Comparison of ENCODE assay signal across 37 cellular contexts in genomic region chr3:39896184-39896583, GRCh38.
"Had no signal": no experiment of that assay in that cellular context is flagged by ENCODE, and none has a peak within 500 bp of the region (broad histone marks: within the 10 kb centered on the region; RNA-seq: fewer than 3 reads in every experiment).

No MANE protein-coding gene starts in this region.

- H3K4me3 ChIP-seq: PC-9 had no signal

- H3K4me1 Mint-ChIP-seq: activated B cell treated with CpG ODN at 0.5 μM for 24 hours; activated naive CD4-positive, alpha-beta T cell treated with anti-CD3 and anti-CD28 coated beads, Interleukin-2, amount 10 ng/mL, durations not matched to agents 7 days and 5 days; activated naive CD8-positive, alpha-beta T cell treated with anti-CD3 and anti-CD28 coated beads, Interleukin-2, amount 50 U/mL, for 24 hours; brain had no signal

- H3K9me3 Mint-ChIP-seq: activated B cell treated with CpG ODN at 0.5 μM for 24 hours; activated CD4-positive, alpha-beta memory T cell treated with anti-CD3 and anti-CD28 coated beads for 36 hours; activated naive CD4-positive, alpha-beta T cell treated with anti-CD3 and anti-CD28 coated beads, Interleukin-2, amount 10 ng/mL, durations not matched to agents 7 days and 5 days; activated naive CD8-positive, alpha-beta T cell treated with anti-CD3 and anti-CD28 coated beads, Interleukin-2, amount 50 U/mL, for 24 hours; activated T-cell treated with anti-CD3 and anti-CD28 coated beads, Interleukin-2, amount 50 U/mL, for 4 hours; activated T-helper 1 cell treated with anti-CD3 and anti-CD28 coated beads, Interleukin-12 subunit alpha, Interleukin-12 subunit beta, Interleukin-2, Interleukin-4 antibody, amounts not matched to agents 30 ng/mL and 10 ng/mL and 1 ng/mL, durations not matched to agents 14 hours and 24 hours and 36 hours had no signal

- H3K36me3 Mint-ChIP-seq: activated CD4-positive, alpha-beta memory T cell treated with anti-CD3 and anti-CD28 coated beads for 36 hours; activated naive CD4-positive, alpha-beta T cell treated with anti-CD3 and anti-CD28 coated beads, Interleukin-2, amount 10 ng/mL, durations not matched to agents 7 days and 5 days; activated naive CD8-positive, alpha-beta T cell; brain had no signal

- H3K27ac Mint-ChIP-seq: activated B cell treated with CpG ODN at 0.5 μM for 24 hours; activated CD4-positive, alpha-beta memory T cell treated with anti-CD3 and anti-CD28 coated beads for 36 hours; activated naive CD4-positive, alpha-beta T cell treated with anti-CD3 and anti-CD28 coated beads, Interleukin-2, amount 10 ng/mL, durations not matched to agents 7 days and 5 days; activated naive CD8-positive, alpha-beta T cell; activated naive CD8-positive, alpha-beta T cell treated with anti-CD3 and anti-CD28 coated beads, Interleukin-2, amount 50 U/mL, for 24 hours; activated T-helper 1 cell treated with anti-CD3 and anti-CD28 coated beads, Interleukin-12 subunit alpha, Interleukin-12 subunit beta, Interleukin-2, Interleukin-4 antibody, amounts not matched to agents 30 ng/mL and 10 ng/mL and 1 ng/mL, durations not matched to agents 14 hours and 24 hours and 36 hours; brain had no signal

- ATAC-seq: activated naive CD8-positive, alpha-beta T cell treated with anti-CD3 and anti-CD28 coated beads, Interleukin-2, amount 50 U/mL, for 24 hours; activated T-cell treated with anti-CD3 and anti-CD28 coated beads, Interleukin-2, amount 50 U/mL, for 4 hours; Right ventricle myocardium inferior; SK-N-SH treated with all-trans-retinoic acid at 6 μM for 48 hours had no signal

- H3K27me3 Mint-ChIP-seq: activated B cell treated with CpG ODN at 0.5 μM for 24 hours; activated CD4-positive, alpha-beta memory T cell treated with anti-CD3 and anti-CD28 coated beads for 36 hours; activated naive CD4-positive, alpha-beta T cell treated with anti-CD3 and anti-CD28 coated beads, Interleukin-2, amount 10 ng/mL, durations not matched to agents 7 days and 5 days; activated naive CD8-positive, alpha-beta T cell treated with anti-CD3 and anti-CD28 coated beads, Interleukin-2, amount 50 U/mL, for 24 hours; brain had no signal

- H3K27ac ChIP-seq: PC-9, RWPE1, VCaP had no signal

- DNase-seq: activated B cell treated with CpG ODN at 0.5 μM for 24 hours; activated CD4-positive, alpha-beta memory T cell treated with anti-CD3 and anti-CD28 coated beads for 36 hours; activated CD4-positive, alpha-beta T cell treated with anti-CD3 and anti-CD28 coated beads for 4 hours; activated CD4-positive, alpha-beta T cell treated with anti-CD3 and anti-CD28 coated beads, Interleukin-2, amount 50 U/mL, for 1 hour; activated CD4-positive, CD25-positive, alpha-beta regulatory T cell treated with anti-CD3 and anti-CD28 coated beads, Interleukin-2, amount 50 U/mL, for 72 hours; activated CD8-positive, alpha-beta memory T cell treated with anti-CD3 and anti-CD28 coated beads, Interleukin-2, amount 50 U/mL, for 4 hours; activated gamma-delta T cell treated with Interleukin-2 at 50 U/mL for 16 hours; activated naive CD4-positive, alpha-beta T cell treated with anti-CD3 and anti-CD28 coated beads, Interleukin-2, amount 10 ng/mL, durations not matched to agents 7 days and 5 days; activated naive CD8-positive, alpha-beta T cell treated with anti-CD3 and anti-CD28 coated beads, Interleukin-2, amount 50 U/mL, for 24 hours; activated T-cell treated with anti-CD3 and anti-CD28 coated beads for 4 hours; activated T-cell treated with anti-CD3 and anti-CD28 coated beads, Interleukin-2, amount 50 U/mL, for 4 hours; anterior cingulate cortex; caudate nucleus; cerebellar nuclear complex; NCI-H1092 treated with DMSO at 0.1 percent for 48 hours; NCI-H1417; NCI-H146; NCI-H187; NCI-H2029 treated with DMSO at 0.1 percent for 48 hours; NCI-H2107; NCI-H2171; NCI-H510A; NCI-H526; NCI-H748 treated with DMSO at 0.1 percent for 48 hours; NK-92 treated with Interleukin-12 subunit alpha and Interleukin-12 subunit beta, amount 100 ng/mL, for 24 hours; PC-9; SIG-M5; T-helper 1 cell; T-helper 2 cell; T-helper 9 cell had no signal

- H3K4me3 Mint-ChIP-seq: activated B cell treated with CpG ODN at 0.5 μM for 24 hours; activated CD4-positive, alpha-beta memory T cell treated with anti-CD3 and anti-CD28 coated beads for 36 hours; activated naive CD4-positive, alpha-beta T cell treated with anti-CD3 and anti-CD28 coated beads, Interleukin-2, amount 10 ng/mL, durations not matched to agents 7 days and 5 days; activated naive CD8-positive, alpha-beta T cell; activated naive CD8-positive, alpha-beta T cell treated with anti-CD3 and anti-CD28 coated beads, Interleukin-2, amount 50 U/mL, for 24 hours; activated T-cell treated with anti-CD3 and anti-CD28 coated beads, Interleukin-2, amount 50 U/mL, for 4 hours; activated T-helper 1 cell treated with anti-CD3 and anti-CD28 coated beads, Interleukin-12 subunit alpha, Interleukin-12 subunit beta, Interleukin-2, Interleukin-4 antibody, amounts not matched to agents 30 ng/mL and 10 ng/mL and 1 ng/mL, durations not matched to agents 14 hours and 24 hours and 36 hours; brain had no signal
